ENCODE assay signal across 8 cellular contexts in the genomic region with DNA sequence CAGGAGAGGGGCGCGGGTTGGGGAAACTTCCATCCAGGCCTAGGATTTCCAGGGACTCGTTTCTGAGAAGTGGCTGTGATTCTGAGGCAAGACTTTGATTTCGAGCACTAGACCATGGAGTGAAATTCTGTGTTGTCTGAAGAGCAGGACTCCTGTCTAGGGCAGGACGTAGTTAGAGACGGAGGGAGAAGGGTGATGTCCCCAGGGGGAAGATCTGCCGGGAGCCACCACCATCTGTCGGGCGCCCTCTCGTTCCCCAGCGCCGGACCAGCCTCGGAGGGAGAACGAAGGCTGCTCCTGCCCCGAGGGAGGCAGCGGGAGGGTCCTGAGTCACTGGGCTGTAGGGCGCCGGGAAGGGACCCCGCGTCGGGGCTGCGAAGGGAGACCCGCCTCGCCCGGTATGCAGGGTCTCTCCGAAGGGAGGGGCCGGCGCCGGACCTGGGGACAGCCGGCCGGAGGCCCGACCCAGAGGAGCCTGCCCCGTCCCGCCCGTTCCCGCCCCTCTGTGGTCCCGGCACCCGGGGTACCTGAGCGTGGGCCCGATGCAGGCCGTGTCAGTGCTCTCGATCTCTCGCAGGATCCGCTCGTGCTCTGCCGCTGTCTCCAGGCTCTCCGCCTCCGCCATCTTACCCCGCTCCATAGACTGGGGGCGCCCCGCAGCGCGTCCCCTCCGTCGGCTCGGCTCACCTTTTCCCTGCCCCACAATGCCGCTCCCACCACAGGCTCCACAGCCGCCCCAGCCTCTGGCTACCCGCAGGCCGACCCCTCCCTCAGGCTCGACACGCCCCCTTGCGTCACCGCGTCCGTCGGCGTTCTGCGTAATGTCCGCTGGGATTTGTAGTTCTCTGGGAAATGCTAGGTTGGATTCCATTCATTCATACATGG. TPM values are rescaled to one million over a fixed set of nuclear protein-coding genes. Genes with fewer than 3 reads are reported as not detected.
DNase-seq lines count a peak whose midpoint lies in the region; ATAC-seq and TF ChIP-seq lines count a peak whose summit lies in the region.

TSS of gene EXOC6B (minus strand) at position 763 of the 885 bp plus-strand sequence.

- H3K4me1 Mint-ChIP-seq in activated T-cell treated with anti-CD3 and anti-CD28 coated beads, Interleukin-2, amount 50 U/mL, for 72 hours (ENCODE audit: low read depth), result peaks cover 34% of the 10 kb centered on the region

- H3K4me3 Mint-ChIP-seq in activated T-cell treated with anti-CD3 and anti-CD28 coated beads, Interleukin-2, amount 50 U/mL, for 72 hours, result peak within 1 kb of the TSS; percentile 93 to 96

- peak within 1 kb of the TSS; percentile 86 for H3K27ac Mint-ChIP-seq in activated T-cell treated with anti-CD3 and anti-CD28 coated beads, Interleukin-2, amount 50 U/mL, for 72 hours

- peaks cover 0 to 11% (median 0%) of the 10 kb centered on the region in 4 donors for H3K4me1 ChIP-seq in Peyer's patch
- H3K4me1 ChIP-seq in esophagus squamous epithelium, result peaks cover 19 to 77% (median 44%) of the 10 kb centered on the region in 3 donors

- DNase-seq in DMS 273 treated with DMSO at 0.1 percent for 48 hours (lab: John Stamatoyannopoulos, UW) (peak; percentile 84), Peyer's patch (peak; percentile 84 to 96 (median 96)), esophagus squamous epithelium (lab: John Stamatoyannopoulos, UW) (peak; percentile 43), myocyte (ENCODE audit: low read depth) (peak; percentile 93)
- DNase-seq in activated T-cell treated with anti-CD3 and anti-CD28 coated beads, Interleukin-2, amount 50 U/mL, for 72 hours, result peak; percentile 87
- DNase-seq in stimulated activated CD8-positive, alpha-beta memory T cell treated with anti-CD3 and anti-CD28 coated beads, Interleukin-7, amount 100 ng/mL, for 4 hours (ENCODE audit: low read depth in 2 of 2), result peak; percentile 74 to 83

- H3K9me3 ChIP-seq in Peyer's patch (no peaks in the 10 kb centered on the region), esophagus squamous epithelium (no peaks in the 10 kb centered on the region)

- H3K9me3 Mint-ChIP-seq in activated T-cell treated with anti-CD3 and anti-CD28 coated beads, Interleukin-2, amount 50 U/mL, for 72 hours, result no peaks in the 10 kb centered on the region

- peaks cover 0 to 4% of the 10 kb centered on the region in 2 donors for H3K36me3 Mint-ChIP-seq in activated T-cell treated with anti-CD3 and anti-CD28 coated beads, Interleukin-2, amount 50 U/mL, for 72 hours (ENCODE audit: insufficient read depth in 2 of 2)

- intact Hi-C loops in esophagus squamous epithelium (cut with DNase I), result no loop called here

- TF ChIP-seq RAD21 in Ishikawa (IDR thresholded peaks at IDR 0.05; ENCODE audit: low read depth), result no peak

- peak; percentile 94 for ATAC-seq in GM21619 (IDR thresholded peaks at IDR 0.05; ENCODE audit: unreplicated experiment)
- peak; percentile 77 to 90 for ATAC-seq in activated T-cell treated with anti-CD3 and anti-CD28 coated beads, Interleukin-2, amount 50 U/mL, for 72 hours (replicated peaks in 1 of 2)

- H3K27me3 Mint-ChIP-seq in activated T-cell treated with anti-CD3 and anti-CD28 coated beads, Interleukin-2, amount 50 U/mL, for 72 hours (ENCODE audit: low read depth), result peaks cover 2% of the 10 kb centered on the region

- TF ChIP-seq POLR2A in Peyer's patch (IDR thresholded peaks at IDR 0.05), result peak; percentile 68 to 89
- peak in 3 of 4 donors; percentile 73 to 91 (median 91) for TF ChIP-seq POLR2A in esophagus squamous epithelium (IDR thresholded peaks at IDR 0.05)

- H3K27me3 ChIP-seq in Peyer's patch (no peaks in the 10 kb centered on the region), esophagus squamous epithelium (no peaks in the 10 kb centered on the region)

- no peak for TF ChIP-seq EP300 in Ishikawa (IDR thresholded peaks at IDR 0.05; ENCODE audit: borderline replicate concordance)

- 0 to 1% methylated on average over 23 to 34 of the region's 70 CpGs for WGBS in esophagus squamous epithelium, 2 donors

- H3K27ac ChIP-seq in Peyer's patch (peak within 1 kb of the TSS; percentile 76 to 86 (median 80)), esophagus squamous epithelium (peak within 1 kb of the TSS; percentile 91 to 96 (median 92))

- H3K4me3 ChIP-seq in Peyer's patch, result peak within 1 kb of the TSS; percentile 75 to 92 (median 79)
- peak within 1 kb of the TSS; percentile 73 to 95 (median 91) for H3K4me3 ChIP-seq in esophagus squamous epithelium

- H3K36me3 ChIP-seq in Peyer's patch (no peaks in the 10 kb centered on the region), esophagus squamous epithelium (no peaks in the 10 kb centered on the region)

- TF ChIP-seq CTCF in Peyer's patch (IDR thresholded peaks at IDR 0.05) (peak in 1 of 6 experiments; percentile 11), esophagus squamous epithelium (IDR thresholded peaks at IDR 0.05) (peak in 4 of 6 experiments; percentile 8 to 22 (median 15))

TF ChIP-seq in Ishikawa, 13 proteins besides CTCF, POLR2A, EP300 and RAD21:
- TF ChIP-seq, protein P1, sequence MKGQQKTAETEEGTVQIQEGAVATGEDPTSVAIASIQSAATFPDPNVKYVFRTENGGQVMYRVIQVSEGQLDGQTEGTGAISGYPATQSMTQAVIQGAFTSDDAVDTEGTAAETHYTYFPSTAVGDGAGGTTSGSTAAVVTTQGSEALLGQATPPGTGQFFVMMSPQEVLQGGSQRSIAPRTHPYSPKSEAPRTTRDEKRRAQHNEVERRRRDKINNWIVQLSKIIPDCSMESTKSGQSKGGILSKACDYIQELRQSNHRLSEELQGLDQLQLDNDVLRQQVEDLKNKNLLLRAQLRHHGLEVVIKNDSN (IDR thresholded peaks at IDR 0.05), result 0 out of 2 replicates have a peak, but pooled peaks have one; percentile 21
- TF ChIP-seq TCF12 (IDR thresholded peaks at IDR 0.05; ENCODE audit: low read depth) (no peak; the same call in none of the 2 replicates), EGR1 (IDR thresholded peaks at IDR 0.05) (no peak; the same call in 1 of the 2 replicates), TEAD4 (IDR thresholded peaks at IDR 0.05) (no peak), CEBPB (IDR thresholded peaks at IDR 0.05) (peak; percentile 2; the same call in 1 of the 2 replicates), CREB1 (IDR thresholded peaks at IDR 0.05; ENCODE audit: low read depth) (peak; percentile 93), FOXM1 (IDR thresholded peaks at IDR 0.05; ENCODE audit: borderline replicate concordance, low read depth) (no peak), YY1 (IDR thresholded peaks at IDR 0.05; ENCODE audit: low read depth) (peak; percentile 89), NFIC (IDR thresholded peaks at IDR 0.05) (no peak), ZBTB7A (IDR thresholded peaks at IDR 0.05; ENCODE audit: low read depth) (peak; percentile 89), REST (IDR thresholded peaks at IDR 0.05; ENCODE audit: low read depth) (0 out of 2 replicates have a peak, but pooled peaks have one; percentile 26), TAF1 (IDR thresholded peaks at IDR 0.05; ENCODE audit: low read depth) (peak; percentile 95)
- TF ChIP-seq, protein P2, sequence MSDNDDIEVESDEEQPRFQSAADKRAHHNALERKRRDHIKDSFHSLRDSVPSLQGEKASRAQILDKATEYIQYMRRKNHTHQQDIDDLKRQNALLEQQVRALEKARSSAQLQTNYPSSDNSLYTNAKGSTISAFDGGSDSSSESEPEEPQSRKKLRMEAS (IDR thresholded peaks at IDR 0.05), result no peak; the same call in 1 of the 2 replicates
TF ChIP-seq in Ishikawa: peak in this region for 7.

RNA-seq across cellular contexts. Expression of gene EXOC6B, which starts in this region (rescaled TPM):
- 10 to 100 TPM; 54.9 to 93.7 (median 64.6) TPM for total RNA-seq in Peyer's patch
- 10 to 100 TPM; 10.4 to 11.6 TPM for total RNA-seq in activated T-cell treated with anti-CD3 and anti-CD28 coated beads, Interleukin-2, amount 50 U/mL, for 72 hours
- total RNA-seq in esophagus squamous epithelium, result 10 to 100 TPM; 21.0 to 57.7 (median 36.1) TPM
- total RNA-seq in myocyte, result 15.4 and 17.7 TPM in 2 replicates
- 12.2 TPM for polyA plus RNA-seq in myocyte (2012)

Comparison
In these comparisons a context has a peak if more than half of its experiments do, and no peak if none do; other contexts are left out.
1. Peak in every context shown above with its lines: DNase-seq, ATAC-seq, H3K4me3 ChIP-seq and H3K27ac ChIP-seq.
2. DNase-seq: peak in every context shown above with its lines; median percentile 96 in Peyer's patch; 93 in myocyte; 87 in activated T-cell treated with anti-CD3 and anti-CD28 coated beads, Interleukin-2, amount 50 U/mL, for 72 hours; 84 in DMS 273 treated with DMSO at 0.1 percent for 48 hours; 78 in stimulated activated CD8-positive, alpha-beta memory T cell treated with anti-CD3 and anti-CD28 coated beads, Interleukin-7, amount 100 ng/mL, for 4 hours; 43 in esophagus squamous epithelium.